Comparison of ENCODE assay signal across 26 cellular contexts in the genomic region with DNA sequence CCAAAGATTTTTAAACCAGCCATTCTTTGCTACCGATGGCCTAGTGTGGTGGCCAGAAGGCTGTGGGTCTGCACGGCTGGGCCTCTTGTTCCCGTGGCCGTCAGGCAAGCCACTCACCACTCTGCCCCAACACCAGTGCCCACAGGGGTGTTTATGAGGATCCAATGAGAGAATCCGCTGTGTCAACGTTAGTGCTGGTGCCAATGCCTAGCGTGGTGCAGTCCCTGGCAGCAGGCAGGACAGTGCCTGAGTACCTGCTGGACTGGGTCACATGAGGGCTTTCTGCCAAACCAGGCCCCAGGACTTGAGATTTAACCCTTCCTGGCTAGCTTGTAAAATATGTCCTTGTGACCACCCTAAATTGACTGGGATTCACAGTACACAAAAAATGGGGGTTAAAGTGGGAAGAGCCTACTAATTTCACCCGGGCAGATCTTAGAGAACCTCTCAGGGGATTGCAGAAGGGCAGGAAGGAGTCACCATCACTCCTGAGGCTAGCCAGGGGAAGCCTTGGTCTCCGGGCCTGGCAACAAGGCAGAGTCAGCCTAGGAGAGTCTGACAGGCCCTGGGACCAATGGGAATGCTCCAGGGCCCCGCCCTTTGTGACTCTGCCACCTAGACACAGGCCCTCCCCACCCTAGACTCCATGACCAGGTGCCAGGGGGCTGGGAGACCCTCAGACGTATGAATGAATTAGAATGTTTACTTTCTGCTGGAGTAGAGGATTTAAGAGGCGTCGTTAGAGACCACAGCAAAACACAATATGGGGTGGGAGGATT.
DNase-seq lines count a peak whose midpoint lies in the region; ATAC-seq and TF ChIP-seq lines count a peak whose summit lies in the region.
"Had no signal": no experiment of that assay in that cellular context is flagged by ENCODE, and none has a peak within 500 bp of the region (broad histone marks: within the 10 kb centered on the region; RNA-seq: fewer than 3 reads in every experiment).

No MANE protein-coding gene starts in this region.

- H3K4me1 Mint-ChIP-seq in GM23338 (peaks cover 16% of the 10 kb centered on the region), neural progenitor cell (no peaks in the 10 kb centered on the region), natural killer cell (no peaks in the 10 kb centered on the region)

- peaks cover 16% of the 10 kb centered on the region for H3K4me1 ChIP-seq in GM23338 (ENCODE audit: insufficient read depth)
- H3K4me1 ChIP-seq in HUES64 (ENCODE audit: insufficient read depth, low read length), result peaks cover 20% of the 10 kb centered on the region
- peaks cover 24% of the 10 kb centered on the region for H3K4me1 ChIP-seq in neural progenitor cell
- H3K4me1 ChIP-seq: BE2C, stomach had no signal

- H3K27ac Mint-ChIP-seq in GM23338 (peak overlapping the region; percentile 66), neural progenitor cell (no peak overlapping the region), natural killer cell (no peak overlapping the region)
- H3K27ac Mint-ChIP-seq: CD8-positive, alpha-beta T cell; T-helper 1 cell treated with Interleukin-12 subunit alpha and Interleukin-12 subunit beta and Interleukin-4 antibody, amounts not matched to agents 30 μg/mL and 1 μg/mL, for 36 hours had no signal

- H3K79me2 ChIP-seq in GM23338 (replicated peaks; ENCODE audit: insufficient read depth) (no peaks in the 10 kb centered on the region), neural progenitor cell (ENCODE audit: low read depth) (no peaks in the 10 kb centered on the region)

- H3K9ac ChIP-seq in HUES64 (ENCODE audit: low read depth, low read length), result no peak overlapping the region
- no peak overlapping the region for H3K9ac ChIP-seq in neural progenitor cell
- H3K9ac ChIP-seq: KMS-11 had no signal

- H3K36me3 ChIP-seq in GM23338 (ENCODE audit: insufficient read depth) (no peaks in the 10 kb centered on the region), HUES64 (ENCODE audit: insufficient read depth, low read length) (no peaks in the 10 kb centered on the region), neural progenitor cell (no peaks in the 10 kb centered on the region)
- H3K36me3 ChIP-seq: BE2C, brain microvascular endothelial cell, neutrophil, stomach had no signal

- 0 out of 2 replicates have a peak, but pooled peaks cover 6% of the 10 kb centered on the region for H3K9me2 ChIP-seq in GM23338 (ENCODE audit: insufficient read depth)

- H2AFZ ChIP-seq in GM23338 (peak overlapping the region; percentile 95), neural progenitor cell (replicated peaks) (peak overlapping the region; percentile 66)

- TF ChIP-seq CTCF in GM23338 (conservative IDR thresholded peaks at IDR 0.05; ENCODE audit: low read depth in 2 of 2), result no peak
- TF ChIP-seq CTCF in neural progenitor cell (IDR thresholded peaks at IDR 0.05), result no peak
- TF ChIP-seq CTCF in natural killer cell (IDR thresholded peaks at IDR 0.05), result no peak

- H3K9me3 Mint-ChIP-seq in GM23338, result peaks cover 10% of the 10 kb centered on the region; the same call in 2 of the 3 replicates
- peaks cover 3% of the 10 kb centered on the region for H3K9me3 Mint-ChIP-seq in neural progenitor cell
- H3K9me3 Mint-ChIP-seq in natural killer cell, result no peaks in the 10 kb centered on the region
- H3K9me3 Mint-ChIP-seq: T-helper 1 cell treated with Interleukin-12 subunit alpha and Interleukin-12 subunit beta and Interleukin-4 antibody, amounts not matched to agents 30 μg/mL and 1 μg/mL, for 36 hours had no signal

- H3F3A ChIP-seq in GM23338 (replicated peaks; ENCODE audit: low read depth) (no peaks in the 10 kb centered on the region), neural progenitor cell (ENCODE audit: low read depth) (no peaks in the 10 kb centered on the region)

- no peak overlapping the region for H3K4me3 ChIP-seq in GM23338
- no peak overlapping the region for H3K4me3 ChIP-seq in HUES64 (ENCODE audit: low read length)
- no peak overlapping the region for H3K4me3 ChIP-seq in neural progenitor cell
- H3K4me3 ChIP-seq: SK-N-MC, stomach had no signal

- WGBS in HUES64, result 83% methylated on average over 13 of the region's 13 CpGs

- H3K27me3 Mint-ChIP-seq in GM23338 (ENCODE audit: insufficient read depth, low read depth, poor library complexity) (peaks cover 6% of the 10 kb centered on the region), neural progenitor cell (ENCODE audit: insufficient read depth, low read depth) (peaks cover 2% of the 10 kb centered on the region), natural killer cell (ENCODE audit: low read depth in 2 of 2) (peaks cover 11 to 12% of the 10 kb centered on the region in 2 donors)

- ATAC-seq in GM23338 (peak; percentile 92), natural killer cell (no peak)
- ATAC-seq: CD8-positive, alpha-beta T cell; left ventricle myocardium superior; PC-3; sciatic nerve had no signal

- no peak overlapping the region for H3K27ac ChIP-seq in GM23338 (ENCODE audit: low read depth)
- peak overlapping the region; percentile 33; the same call in 1 of the 2 replicates for H3K27ac ChIP-seq in HUES64 (ENCODE audit: low read depth, low read length)
- H3K27ac ChIP-seq in neural progenitor cell, result no peak overlapping the region
- H3K27ac ChIP-seq: brain microvascular endothelial cell, HL-60, KMS-11, neutrophil, SK-N-MC, stomach had no signal

- 0 out of 2 replicates have a peak overlapping the region, but pooled peaks have one; percentile 2 for H3K4me2 ChIP-seq in GM23338
- H3K4me2 ChIP-seq in neural progenitor cell, result no peak overlapping the region
- H3K4me2 ChIP-seq: KMS-11 had no signal

- H3K4me3 Mint-ChIP-seq in GM23338 (no peak overlapping the region; the same call in 2 of the 3 replicates), neural progenitor cell (no peak overlapping the region), natural killer cell (no peak overlapping the region)
- H3K4me3 Mint-ChIP-seq: CD8-positive, alpha-beta T cell; T-helper 1 cell treated with Interleukin-12 subunit alpha and Interleukin-12 subunit beta and Interleukin-4 antibody, amounts not matched to agents 30 μg/mL and 1 μg/mL, for 36 hours had no signal

- peaks cover 2% of the 10 kb centered on the region; the same call in 1 of the 3 replicates for H3K36me3 Mint-ChIP-seq in GM23338 (ENCODE audit: low read depth)
- H3K36me3 Mint-ChIP-seq in neural progenitor cell, result no peaks in the 10 kb centered on the region
- no peaks in the 10 kb centered on the region for H3K36me3 Mint-ChIP-seq in natural killer cell
- H3K36me3 Mint-ChIP-seq: CD8-positive, alpha-beta T cell had no signal

- intact Hi-C loops in natural killer cell (cut with micrococcal nuclease), result no loop called here

- H3K9me3 ChIP-seq in HUES64 (ENCODE audit: insufficient read depth, low read depth, low read length) (peaks cover 8% of the 10 kb centered on the region; the same call in 1 of the 2 replicates), neural progenitor cell (ENCODE audit: low read depth) (no peaks in the 10 kb centered on the region)
- H3K9me3 ChIP-seq: BE2C, neutrophil had no signal

- H3K27me3 ChIP-seq in GM23338 (ENCODE audit: insufficient read depth) (no peaks in the 10 kb centered on the region), HUES64 (ENCODE audit: insufficient read depth, low read length) (no peaks in the 10 kb centered on the region), neural progenitor cell (no peaks in the 10 kb centered on the region)
- H3K27me3 ChIP-seq: BE2C, brain microvascular endothelial cell, stomach had no signal

- peak; percentile 16 for DNase-seq in GM23338 (ENCODE audit: low spot score)
- peak; percentile 40 for DNase-seq in ecto neural progenitor cell (ENCODE audit: low spot score)
- peak; percentile 21 for DNase-seq in neural progenitor cell (ENCODE audit: low spot score)
- DNase-seq in natural killer cell, result no peak
- DNase-seq in UCSD-AML1 (lab: John Stamatoyannopoulos, UW; ENCODE audit: unreplicated experiment), result no peak
- no peak for DNase-seq in NCI-H187 treated with DMSO at 0.1 percent for 48 hours (lab: John Stamatoyannopoulos, UW)
- DNase-seq: activated naive CD4-positive, alpha-beta T cell treated with anti-CD3 and anti-CD28 coated beads, Interleukin-2, amount 50 U/mL, for 16 hours; amniotic stem cell; BE2C; brain microvascular endothelial cell; left ventricle myocardium superior; NCI-H146; NCI-H2171; NCI-H510A; PC-3; stimulated activated CD4-positive, alpha-beta T cell treated with anti-CD3 and anti-CD28 coated beads, Interleukin-12 subunit alpha, Interleukin-12 subunit beta, amount 100 ng/mL, for 4 hours; stimulated activated CD4-positive, alpha-beta T cell treated with anti-CD3 and anti-CD28 coated beads, Interleukin-2, amount 100 ng/mL, for 48 hours; stomach had no signal

- no peaks in the 10 kb centered on the region for H4K20me1 ChIP-seq in GM23338 (replicated peaks; ENCODE audit: insufficient read depth)
- H4K20me1 ChIP-seq in neural progenitor cell (ENCODE audit: low read depth), result no peaks in the 10 kb centered on the region

TF ChIP-seq in GM23338, 12 proteins besides CTCF, POLR2A, EP300 and RAD21:
- TF ChIP-seq JUNB (IDR thresholded peaks at IDR 0.05; ENCODE audit: unreplicated experiment) (no peak), ZNF331 (CRISPR knock-in tag; IDR thresholded peaks at IDR 0.05; ENCODE audit: low read depth) (no peak), EZH2phosphoT487 (IDR thresholded peaks at IDR 0.05; ENCODE audit: unreplicated experiment) (no peak), NANOG (IDR thresholded peaks at IDR 0.05; ENCODE audit: borderline replicate concordance) (no peak)
- TF ChIP-seq, protein P1, sequence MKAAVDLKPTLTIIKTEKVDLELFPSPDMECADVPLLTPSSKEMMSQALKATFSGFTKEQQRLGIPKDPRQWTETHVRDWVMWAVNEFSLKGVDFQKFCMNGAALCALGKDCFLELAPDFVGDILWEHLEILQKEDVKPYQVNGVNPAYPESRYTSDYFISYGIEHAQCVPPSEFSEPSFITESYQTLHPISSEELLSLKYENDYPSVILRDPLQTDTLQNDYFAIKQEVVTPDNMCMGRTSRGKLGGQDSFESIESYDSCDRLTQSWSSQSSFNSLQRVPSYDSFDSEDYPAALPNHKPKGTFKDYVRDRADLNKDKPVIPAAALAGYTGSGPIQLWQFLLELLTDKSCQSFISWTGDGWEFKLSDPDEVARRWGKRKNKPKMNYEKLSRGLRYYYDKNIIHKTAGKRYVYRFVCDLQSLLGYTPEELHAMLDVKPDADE (IDR thresholded peaks at IDR 0.05), result no peak

Comparison
In these comparisons a context has a peak if more than half of its experiments do, and no peak if none do; other contexts are left out.
1. DNase-seq: peak in GM23338 (single experiment), ecto neural progenitor cell (single experiment) and neural progenitor cell (single experiment); none in natural killer cell (single experiment), UCSD-AML1 (single experiment) and NCI-H187 treated with DMSO at 0.1 percent for 48 hours (single experiment).